8 cellular contexts compared by ENCODE assay signal in genomic region chr3:123201223-123201556, GRCh38. TPM values are rescaled to one million over a fixed set of nuclear protein-coding genes. Genes with fewer than 3 reads are reported as not detected.
DNase-seq lines count a peak whose midpoint lies in the region; ATAC-seq and TF ChIP-seq lines count a peak whose summit lies in the region.

No MANE protein-coding gene starts in this region.

- intact Hi-C loops in lower leg skin (cut with DNase I; ENCODE audit: low total_unique reads) (no loop called here), tibial artery (cut with DNase I; ENCODE audit: low total_unique reads) (no loop called here)

- ATAC-seq in activated T-cell treated with anti-CD3 and anti-CD28 coated beads, Interleukin-2, amount 50 U/mL, for 72 hours (replicated peaks in 1 of 2), result no peak
- ATAC-seq in HG03025 (IDR thresholded peaks at IDR 0.05; ENCODE audit: low FRiP score, unreplicated experiment), result no peak

- peak overlapping the region; percentile 89 for H3K27ac ChIP-seq in tibial artery

- H3K36me3 ChIP-seq in tibial artery, result no peaks in the 10 kb centered on the region

- no peak for DNase-seq in activated T-cell treated with anti-CD3 and anti-CD28 coated beads, Interleukin-2, amount 50 U/mL, for 72 hours
- DNase-seq in activated T-cell treated with anti-CD3 and anti-CD28 coated beads, Interleukin-2, amount 50 U/mL, for 48 hours, result no peak
- DNase-seq in astrocyte of the cerebellum (ENCODE audit: low read depth), result no peak
- DNase-seq in lower leg skin (ENCODE audit: low spot score in 2 of 2), result no peak
- DNase-seq in tibial artery, result no peak
- no peak for DNase-seq in mucosa of gallbladder (ENCODE audit: low spot score)
- DNase-seq in NCI-H2029 (lab: John Stamatoyannopoulos, UW), result no peak

- H3K4me1 Mint-ChIP-seq in activated T-cell treated with anti-CD3 and anti-CD28 coated beads, Interleukin-2, amount 50 U/mL, for 72 hours (ENCODE audit: low read depth), result peaks cover 24% of the 10 kb centered on the region

- H3K4me3 ChIP-seq in astrocyte of the cerebellum (ENCODE audit: low read depth, low read length) (peak overlapping the region; percentile 99), lower leg skin (ENCODE audit: low read depth, poor library complexity, severe bottlenecking) (peak overlapping the region; percentile 100), tibial artery (peak overlapping the region; percentile 78 to 87)

- no peaks in the 10 kb centered on the region for H3K27me3 ChIP-seq in tibial artery

- WGBS in lower leg skin, 2 donors, result 4% methylated on average over 6 of the region's 6 CpGs

- in situ Hi-C loops in astrocyte of the cerebellum (cut with HindIII; ENCODE audit: low sequenced_read_pairs), result no loop called here

- TF ChIP-seq CTCF in astrocyte of the cerebellum (IDR thresholded peaks at IDR 0.05; ENCODE audit: low read depth, low read length, missing control alignments), result no peak
- TF ChIP-seq CTCF in lower leg skin (IDR thresholded peaks at IDR 0.05), result no peak
- no peak for TF ChIP-seq CTCF in tibial artery (IDR thresholded peaks at IDR 0.05)

- no peaks in the 10 kb centered on the region for H3K9me3 ChIP-seq in tibial artery

- peak overlapping the region; percentile 92 to 99 for H3K4me3 Mint-ChIP-seq in activated T-cell treated with anti-CD3 and anti-CD28 coated beads, Interleukin-2, amount 50 U/mL, for 72 hours

- no peaks in the 10 kb centered on the region for H3K27me3 Mint-ChIP-seq in activated T-cell treated with anti-CD3 and anti-CD28 coated beads, Interleukin-2, amount 50 U/mL, for 72 hours (ENCODE audit: low read depth)

- peaks cover 0 to 12% (median 6%) of the 10 kb centered on the region in 4 donors for H3K4me1 ChIP-seq in tibial artery

- H3K36me3 Mint-ChIP-seq in activated T-cell treated with anti-CD3 and anti-CD28 coated beads, Interleukin-2, amount 50 U/mL, for 72 hours (ENCODE audit: insufficient read depth in 2 of 2), result peaks cover 5% of the 10 kb centered on the region in 2 donors

- peak overlapping the region; percentile 95 for H3K27ac Mint-ChIP-seq in activated T-cell treated with anti-CD3 and anti-CD28 coated beads, Interleukin-2, amount 50 U/mL, for 72 hours

- TF ChIP-seq POLR2A in lower leg skin (IDR thresholded peaks at IDR 0.05), result no peak

- peaks cover 0 to 4% of the 10 kb centered on the region in 2 donors for H3K9me3 Mint-ChIP-seq in activated T-cell treated with anti-CD3 and anti-CD28 coated beads, Interleukin-2, amount 50 U/mL, for 72 hours

RNA-seq across cellular contexts. Expression of gene SEC22A, which starts 0.6 kb away (rescaled TPM):
- total RNA-seq in activated T-cell treated with anti-CD3 and anti-CD28 coated beads, Interleukin-2, amount 50 U/mL, for 72 hours, result 10 to 100 TPM; 17.4 to 22.9 TPM
- total RNA-seq in lower leg skin, result 10 to 100 TPM; 20.4 to 37.4 (median 28.2) TPM
- total RNA-seq in mucosa of gallbladder, result 16.8 TPM
